Comparison of ENCODE assay signal across 12 cellular contexts in genomic region chr10:77253665-77254064, GRCh38.
DNase-seq lines count a peak whose midpoint lies in the region; ATAC-seq, FAIRE-seq and TF ChIP-seq lines count a peak whose summit lies in the region.
"Had no signal": no experiment of that assay in that cellular context is flagged by ENCODE, and none has a peak within 500 bp of the region (broad histone marks: within the 10 kb centered on the region; RNA-seq: fewer than 3 reads in every experiment).

No MANE protein-coding gene starts in this region.

- peaks cover 18% of the 10 kb centered on the region for H3K4me1 ChIP-seq in A549
- H3K4me1 ChIP-seq in IMR-90 (ENCODE audit: control insufficient read depth, insufficient read depth, low read length) = peaks cover 7% of the 10 kb centered on the region
- peaks cover 3% of the 10 kb centered on the region for H3K4me1 ChIP-seq in keratinocyte (ENCODE audit: control insufficient read depth, extremely low read depth, insufficient read depth, low read length)
- H3K4me1 ChIP-seq in sigmoid colon = peaks cover 0 to 48% (median 35%) of the 10 kb centered on the region in 4 donors
- no peaks in the 10 kb centered on the region; the same call in 1 of the 2 replicates for H3K4me1 ChIP-seq in Karpas-422 (ENCODE audit: low read length)

- BruUV-seq in IMR-90 (replicated peaks; lab: Mats Ljungman, UMichigan) = no TSS peak

- H3K23ac ChIP-seq in IMR-90 (ENCODE audit: low read depth, low read length) = no peak overlapping the region

- 99% methylated on average over 4 of the region's 4 CpGs for WGBS in A549 (ENCODE audit: missing lambda C conversion rate)
- 89% methylated on average over 4 of the region's 4 CpGs; no CpG with 5 or more reads in 1 of the 2 experiments for WGBS in IMR-90 (ENCODE audit: extremely low coverage in 2 of 2, insufficient read length in 1 of 2), 2 experiments
- 92 to 93% methylated on average over 4 of the region's 4 CpGs for WGBS in sigmoid colon, 2 donors

- H3K9me1 ChIP-seq in IMR-90 (ENCODE audit: insufficient read depth, low read length) (0 out of 2 replicates have a peak, but pooled peaks cover 8% of the 10 kb centered on the region), keratinocyte (ENCODE audit: control insufficient read depth, extremely low read depth, insufficient read depth, low read length) (no peaks in the 10 kb centered on the region)

- H3K27me3 ChIP-seq in IMR-90 (ENCODE audit: control insufficient read depth, insufficient read depth, low read length) = no peaks in the 10 kb centered on the region
- H3K27me3 ChIP-seq in keratinocyte (ENCODE audit: control insufficient read depth, extremely low read depth, insufficient read depth, low read length) = no peaks in the 10 kb centered on the region
- H3K27me3 ChIP-seq in sigmoid colon = no peaks in the 10 kb centered on the region
- H3K27me3 ChIP-seq in Karpas-422 (ENCODE audit: low read length) = no peaks in the 10 kb centered on the region

- no peak overlapping the region for H4K8ac ChIP-seq in IMR-90 (ENCODE audit: low read depth in 2 of 2, low read length in 2 of 2)

- no peak overlapping the region for H2BK20ac ChIP-seq in IMR-90 (ENCODE audit: low read depth, low read length)

- H4K5ac ChIP-seq in IMR-90 (ENCODE audit: low read depth, low read length) = no peak overlapping the region

- TF ChIP-seq POLR2A in A549 (IDR thresholded peaks at IDR 0.05; ENCODE audit: low read length) = no peak
- no peak for TF ChIP-seq POLR2A in IMR-90 (IDR thresholded peaks at IDR 0.05; ENCODE audit: low read depth, low read length)
- no peak for TF ChIP-seq POLR2A in sigmoid colon (IDR thresholded peaks at IDR 0.05)

- no peak for ATAC-seq in A549
- no peak for ATAC-seq in IMR-90 (ENCODE audit: low read depth)
- ATAC-seq: HCT116 had no signal

- POLR2A ChIA-PET in A549 (lab: Yijun Ruan, JAX) (no interaction called here), IMR-90 (lab: Charles Lee; ENCODE audit: unreplicated experiment) (no interaction called here)

- TF ChIP-seq RAD21 in A549 (conservative IDR thresholded peaks at IDR 0.05 in 1 of 2, IDR thresholded peaks at IDR 0.05 in 1 of 2) = no peak
- TF ChIP-seq RAD21 in IMR-90 (IDR thresholded peaks at IDR 0.05; ENCODE audit: low read length) = no peak

- in situ Hi-C loops in IMR-90 (cut with MboI; ENCODE audit: low sequenced_read_pairs) = loop anchor here (5.0 kb wide), 1 partner anchor 389 kb away; no protein-coding TSS in a partner anchor

- H2AFZ ChIP-seq in IMR-90 (replicated peaks; ENCODE audit: low read length, poor library complexity) = no peak overlapping the region
- H2AFZ ChIP-seq in keratinocyte (ENCODE audit: control insufficient read depth, low read length) = no peak overlapping the region
- H2AFZ ChIP-seq in Karpas-422 (ENCODE audit: low read length) = no peak overlapping the region

- H2AK5ac ChIP-seq in IMR-90 (ENCODE audit: low read depth, low read length) = no peak overlapping the region

- H3K9me3 ChIP-seq in A549 (no peaks in the 10 kb centered on the region; the same call in 2 of the 3 replicates), IMR-90 (ENCODE audit: control insufficient read depth, insufficient read depth, low read length) (no peaks in the 10 kb centered on the region), keratinocyte (ENCODE audit: control insufficient read depth, low read depth, low read length) (no peaks in the 10 kb centered on the region), sigmoid colon (no peaks in the 10 kb centered on the region), Karpas-422 (ENCODE audit: low read length) (no peaks in the 10 kb centered on the region)

- no peaks in the 10 kb centered on the region for H3K79me1 ChIP-seq in IMR-90 (ENCODE audit: low read depth in 1 of 2, low read length in 2 of 2)

- no peak overlapping the region for H3K56ac ChIP-seq in IMR-90 (ENCODE audit: extremely low read depth, insufficient read depth, low read length)

- H3K4me2 ChIP-seq in A549 (no peak overlapping the region), IMR-90 (ENCODE audit: low read depth, low read length) (no peak overlapping the region), keratinocyte (ENCODE audit: control insufficient read depth, extremely low read depth, insufficient read depth, low read depth, low read length) (no peak overlapping the region), Karpas-422 (ENCODE audit: low read depth, low read length, poor library complexity, severe bottlenecking) (no peak overlapping the region)

- CTCF ChIA-PET in A549 (lab: Yijun Ruan, JAX) = interaction anchor here (0.8 to 12.1 kb wide), 6 partner anchors 13 to 389 kb away, joined by 3 to 169 read pairs (median 3); partner anchors contain the start of gene KCNMA1
- CTCF ChIA-PET in IMR-90 (lab: Yijun Ruan, JAX) = no interaction called here

- H2BK5ac ChIP-seq in IMR-90 (ENCODE audit: low read depth, low read length, poor library complexity, severe bottlenecking) = no peak overlapping the region

- H2AK9ac ChIP-seq in IMR-90 (replicated peaks; ENCODE audit: low read depth, low read length, poor library complexity) = no peak overlapping the region

- dilution Hi-C loops in IMR-90 (cut with HindIII; ENCODE audit: low sequenced_read_pairs, unreplicated experiment) = no loop called here
- dilution Hi-C loops in keratinocyte (cut with MboI; ENCODE audit: extremely low pct_ligation_motif_present, low sequenced_read_pairs) = no loop called here

- H3K36me3 ChIP-seq in IMR-90 (ENCODE audit: control insufficient read depth, insufficient read depth, low read length) (no peaks in the 10 kb centered on the region), keratinocyte (ENCODE audit: control insufficient read depth in 2 of 2, extremely low read depth in 1 of 2, insufficient read depth in 2 of 2, low read length in 2 of 2) (no peaks in the 10 kb centered on the region), sigmoid colon (no peaks in the 10 kb centered on the region), Karpas-422 (ENCODE audit: insufficient read depth, low read length) (no peaks in the 10 kb centered on the region)

- no peak overlapping the region for H2BK15ac ChIP-seq in IMR-90 (ENCODE audit: low read depth, low read length)

- H3K9ac ChIP-seq in IMR-90 (ENCODE audit: low read depth, low read length) (no peak overlapping the region), keratinocyte (ENCODE audit: control insufficient read depth, extremely low read depth, insufficient read depth, low read length) (no peak overlapping the region), Karpas-422 (ENCODE audit: low read length) (no peak overlapping the region)

- no peak overlapping the region for H3K18ac ChIP-seq in IMR-90 (ENCODE audit: low read depth, low read length)

- H3K14ac ChIP-seq in IMR-90 (replicated peaks; ENCODE audit: low read depth, low read length) = no peak overlapping the region

- intact Hi-C loops in IMR-90 (cut with micrococcal nuclease) (loop anchor here (5.0 to 10.0 kb wide), 3 partner anchors 139 to 459 kb away; no protein-coding TSS in a partner anchor), sigmoid colon (cut with DNase I) (no loop called here)

- FAIRE-seq in A549 (lab: Jason Lieb, UNC) (no peak), keratinocyte (lab: Jason Lieb, UNC) (peak; percentile 34)
- FAIRE-seq: GM18507 had no signal

- no peak overlapping the region for H3K4me3 ChIP-seq in A549
- no peak overlapping the region for H3K4me3 ChIP-seq in IMR-90 (ENCODE audit: insufficient read depth, low read depth, low read length)
- H3K4me3 ChIP-seq in keratinocyte (ENCODE audit: control insufficient read depth in 2 of 3, extremely low read depth in 1 of 3, insufficient read depth in 2 of 3, low read depth in 1 of 3, low read length in 3 of 3) = no peak overlapping the region
- no peak overlapping the region for H3K4me3 ChIP-seq in sigmoid colon
- no peak overlapping the region for H3K4me3 ChIP-seq in Karpas-422 (ENCODE audit: low read length)

- H4K20me1 ChIP-seq in IMR-90 (ENCODE audit: insufficient read depth, low read length) (no peaks in the 10 kb centered on the region), keratinocyte (ENCODE audit: control insufficient read depth, extremely low read depth, insufficient read depth, low read length) (no peaks in the 10 kb centered on the region), Karpas-422 (ENCODE audit: insufficient read depth, low read depth, low read length) (no peaks in the 10 kb centered on the region; the same call in 1 of the 2 replicates)

- TF ChIP-seq EP300 in A549 (IDR thresholded peaks at IDR 0.05) = no peak
- no peak for TF ChIP-seq EP300 in sigmoid colon (IDR thresholded peaks at IDR 0.05)

- H3K9me2 ChIP-seq in Karpas-422 (replicated peaks; ENCODE audit: insufficient read depth, low read length) = no peaks in the 10 kb centered on the region

- H2BK120ac ChIP-seq in IMR-90 (ENCODE audit: low read depth, low read length) = 0 out of 2 replicates have a peak overlapping the region, but pooled peaks have one; percentile 21

- no peak overlapping the region for H4K91ac ChIP-seq in IMR-90 (ENCODE audit: insufficient read depth, low read depth, low read length)

- peak overlapping the region; percentile 14 to 23; a peak in 3 of 6 replicates for H3K27ac ChIP-seq in A549
- no peak overlapping the region for H3K27ac ChIP-seq in IMR-90 (ENCODE audit: insufficient read depth, low read length)
- H3K27ac ChIP-seq in keratinocyte (ENCODE audit: control insufficient read depth, insufficient read depth, low read length) = no peak overlapping the region
- H3K27ac ChIP-seq in sigmoid colon = peak overlapping the region in 3 of 4 donors; percentile 20 to 87 (median 40)
- no peak overlapping the region for H3K27ac ChIP-seq in Karpas-422 (ENCODE audit: low read length)

- DNase-seq in A549 (ENCODE audit: low read depth in 1 of 2, low spot score in 1 of 2) (no peak), IMR-90 (no peak), keratinocyte (ENCODE audit: low read depth, low spot score) (no peak), sigmoid colon (no peak), Karpas-422 (no peak), NCI-H510A treated with DMSO at 0.1 percent for 48 hours (lab: John Stamatoyannopoulos, UW) (no peak)
- DNase-seq: C1 segment of cervical spinal cord; Calu3; CD4-positive, alpha-beta T cell; DMS 273 treated with DMSO at 0.1 percent for 48 hours had no signal

- TF ChIP-seq CTCF in A549 (IDR thresholded peaks at IDR 0.05) = no peak
- no peak for TF ChIP-seq CTCF in IMR-90 (conservative IDR thresholded peaks at IDR 0.05; ENCODE audit: low read depth, low read length)
- TF ChIP-seq CTCF in keratinocyte (optimal IDR thresholded peaks at IDR 0.05 in 1 of 3, IDR thresholded peaks at IDR 0.05 in 1 of 3, conservative IDR thresholded peaks at IDR 0.05 in 1 of 3; ENCODE audit: extremely low read depth in 1 of 3, insufficient read depth in 2 of 3, low read length in 3 of 3) = no peak
- TF ChIP-seq CTCF in sigmoid colon (IDR thresholded peaks at IDR 0.05) = no peak

- no peaks in the 10 kb centered on the region for H3K79me2 ChIP-seq in keratinocyte (ENCODE audit: control insufficient read depth, insufficient read depth, low read length)
- no peaks in the 10 kb centered on the region for H3K79me2 ChIP-seq in Karpas-422 (ENCODE audit: low read length)

- no peak overlapping the region for H3K4ac ChIP-seq in IMR-90 (ENCODE audit: low read depth, low read length)

TF ChIP-seq in A549, 52 proteins besides CTCF, POLR2A, EP300 and RAD21 (continues in another document):
- no peak for TF ChIP-seq FOSL2 (IDR thresholded peaks at IDR 0.05)
- TF ChIP-seq FOSL2 (CRISPR knock-in tag; IDR thresholded peaks at IDR 0.05) = no peak

TF ChIP-seq in IMR-90, 13 proteins besides CTCF, POLR2A, EP300 and RAD21 (continues in another document):
- TF ChIP-seq NFE2L2 (IDR thresholded peaks at IDR 0.05; ENCODE audit: low read depth, low read length) = no peak
- no peak for TF ChIP-seq FOS (IDR thresholded peaks at IDR 0.05; ENCODE audit: low read depth, low read length)

Comparison
In these comparisons a context has a peak if more than half of its experiments do, and no peak if none do; other contexts are left out.
1. H3K27ac ChIP-seq: peak in A549 (2 of 2) and sigmoid colon (3 of 4); none in IMR-90 (single experiment), keratinocyte (single experiment) and Karpas-422 (single experiment).